Comparison of ENCODE assay signal across 8 cellular contexts in the genomic region with DNA sequence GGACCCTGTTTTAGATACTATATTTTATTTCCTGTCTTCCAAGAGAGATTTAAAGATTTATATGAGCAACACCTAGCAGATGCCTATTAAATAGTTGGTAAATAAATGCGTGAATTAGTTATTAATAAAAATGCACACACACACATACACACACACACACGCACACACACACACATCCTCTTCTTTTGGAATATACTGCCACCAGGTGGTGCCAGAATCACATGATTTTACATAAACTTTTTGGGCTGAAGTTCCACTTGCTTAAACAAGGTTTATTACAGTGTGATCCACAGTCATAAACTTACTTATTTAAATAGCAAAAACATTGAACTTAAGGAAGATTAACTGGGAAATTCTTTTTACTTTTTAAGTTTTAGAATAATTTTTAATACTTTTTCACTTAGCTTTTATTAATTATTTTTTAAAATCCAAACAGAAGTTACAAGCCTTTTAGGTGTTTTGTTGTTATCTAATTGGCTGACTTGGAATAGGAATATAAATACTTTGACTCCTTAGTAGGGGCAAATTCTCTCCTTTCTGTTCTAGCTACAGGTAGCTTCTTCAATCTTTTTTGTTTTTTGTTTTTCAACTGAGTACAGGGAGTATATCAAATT. TPM values are rescaled to one million over a fixed set of nuclear protein-coding genes. Genes with fewer than 3 reads are reported as not detected.
A peak's percentile ranks its signal among the peaks of the same experiment; 100 is the strongest.
DNase-seq lines count a peak whose midpoint lies in the region; ATAC-seq and TF ChIP-seq lines count a peak whose summit lies in the region.

No MANE protein-coding gene starts in this region.

- H3K27ac Mint-ChIP-seq in brain = no peak overlapping the region

- peaks cover 2% of the 10 kb centered on the region for H3K4me1 ChIP-seq in suprapubic skin

- TF ChIP-seq CTCF in brain (conservative IDR thresholded peaks at IDR 0.05) (peak; percentile 57 to 75), suprapubic skin (IDR thresholded peaks at IDR 0.05) (peak; percentile 31 to 55)

- no peaks in the 10 kb centered on the region for H3K4me1 Mint-ChIP-seq in brain

- peak; percentile 81 for ATAC-seq in left colon

- no peak overlapping the region for H3K4me3 Mint-ChIP-seq in brain

- WGBS in suprapubic skin = 14% methylated on average over 2 of the region's 2 CpGs

- TF ChIP-seq POLR2A in suprapubic skin (IDR thresholded peaks at IDR 0.05) = no peak

- no peak overlapping the region for H3K4me3 ChIP-seq in Jurkat, Clone E6-1 (ENCODE audit: low read length)
- no peak overlapping the region for H3K4me3 ChIP-seq in suprapubic skin

- no peak for TF ChIP-seq EP300 in suprapubic skin (IDR thresholded peaks at IDR 0.05)

- H3K27me3 Mint-ChIP-seq in brain = no peaks in the 10 kb centered on the region

- H3K27ac ChIP-seq in suprapubic skin = no peak overlapping the region

- no peaks in the 10 kb centered on the region for H3K9me3 ChIP-seq in suprapubic skin

- peaks cover 0 to 3% (median 0%) of the 10 kb centered on the region in 5 experiments for H3K9me3 Mint-ChIP-seq in brain

- no peaks in the 10 kb centered on the region for H3K36me3 ChIP-seq in suprapubic skin

- peak; percentile 53 to 61 for DNase-seq in NCI-H446 (lab: John Stamatoyannopoulos, UW)
- DNase-seq in NCI-H446 treated with DMSO at 0.1 percent for 48 hours (lab: John Stamatoyannopoulos, UW) = no peak
- DNase-seq in Jurkat, Clone E6-1 (ENCODE audit: low read depth, low spot score) = peak; percentile 72
- peak; percentile 60 for DNase-seq in RPMI8226
- peak in 1 of 2 donors; percentile 72 for DNase-seq in left colon
- DNase-seq in suprapubic skin (ENCODE audit: low spot score in 2 of 2) = no peak
- DNase-seq in iPS-NIHi7 (ENCODE audit: extremely low spot score) = no peak

- H3K36me3 Mint-ChIP-seq in brain = peaks cover 30% of the 10 kb centered on the region

- H3K27me3 ChIP-seq in suprapubic skin = no peaks in the 10 kb centered on the region

- intact Hi-C loops in left colon (cut with DNase I, micrococcal nuclease) = loop anchor here in 1 of 2 donors (10.0 kb wide), 1 partner anchor 998 kb away; no protein-coding TSS in a partner anchor

RNA-seq across cellular contexts. Expression of a gene that starts 17.5 kb away (rescaled TPM):
- 24.7 TPM for polyA plus RNA-seq in Jurkat, Clone E6-1 (2012; ENCODE audit: insufficient read depth, insufficient read length)
- 9.7 TPM for polyA plus RNA-seq in brain (ENCODE audit: insufficient read depth, low read depth, low replicate concordance)
- 10 to 100 TPM; 13.7 to 16.8 TPM for total RNA-seq in left colon
- total RNA-seq in suprapubic skin = 10 to 100 TPM; 19.6 to 39.7 (median 25.4) TPM

RNA-seq across cellular contexts. Expression of a gene that starts 20.7 kb away (rescaled TPM):
- 7.5 TPM for polyA plus RNA-seq in Jurkat, Clone E6-1 (2012; ENCODE audit: insufficient read depth, insufficient read length)
- 6.8 TPM for polyA plus RNA-seq in brain (ENCODE audit: insufficient read depth, low read depth, low replicate concordance)
- total RNA-seq in left colon (10 to 100 TPM; 19.9 to 20.7 TPM), suprapubic skin (10 to 100 TPM; 20.9 to 81.6 (median 40.9) TPM)

Comparison
In these comparisons a context has a peak if more than half of its experiments do, and no peak if none do; other contexts are left out.
1. DNase-seq: peak in NCI-H446 (2 of 2), Jurkat, Clone E6-1 (single experiment) and RPMI8226 (single experiment); none in NCI-H446 treated with DMSO at 0.1 percent for 48 hours (single experiment), suprapubic skin (0 of 2) and iPS-NIHi7 (single experiment).